In genomic region chr11:65095427-65095826, GRCh38 we compare ENCODE assay signal across 8 cellular contexts. TPM values are rescaled to one million over a fixed set of nuclear protein-coding genes. Genes with fewer than 3 reads are reported as not detected.
DNase-seq lines count a peak whose midpoint lies in the region; ATAC-seq and TF ChIP-seq lines count a peak whose summit lies in the region.

No MANE protein-coding gene starts in this region.

- CTCF ChIA-PET in HCT116 (lab: Charles Lee): interaction anchor here (0.6 to 1.7 kb wide), 2 partner anchors 15 to 250 kb away, joined by 3 to 14 read pairs; no protein-coding TSS in a partner anchor
- CTCF ChIA-PET in activated CD4-positive, alpha-beta memory T cell treated with anti-CD3 and anti-CD28 coated beads for 36 hours (lab: Charles Lee): interaction anchor here (0.8 to 13.1 kb wide), 3 partner anchors 16 to 69 kb away, joined by 3 to 122 read pairs (median 6); partner anchors contain the start of genes SNX15, TM7SF2 and ZNHIT2
- CTCF ChIA-PET in GM10248 (lab: Yijun Ruan, JAX): interaction anchor here (1.1 to 10.5 kb wide), 2 partner anchors 12 to 15 kb away, joined by 5 to 165 read pairs; partner anchors contain the start of genes CDCA5, TM7SF2 and ZFPL1

- peak overlapping the region; percentile 74 to 78 for H3K4me3 ChIP-seq in HCT116 (replicated peaks in 1 of 2; ENCODE audit: low read depth in 1 of 2, low read length in 2 of 2)
- H3K4me3 ChIP-seq in gastroesophageal sphincter: peak overlapping the region in 1 of 2 donors; percentile 93
- H3K4me3 ChIP-seq in skeletal muscle satellite cell (ENCODE audit: low read length): peak overlapping the region; percentile 77

- peak overlapping the region; percentile 97 for H3K27ac Mint-ChIP-seq in activated CD4-positive, alpha-beta memory T cell treated with anti-CD3 and anti-CD28 coated beads for 36 hours

- H3K4me3 Mint-ChIP-seq in activated CD4-positive, alpha-beta memory T cell treated with anti-CD3 and anti-CD28 coated beads for 36 hours: peak overlapping the region; percentile 93

- H3K36me3 ChIP-seq in HCT116 (ENCODE audit: control insufficient read depth in 1 of 2, insufficient read depth in 2 of 2, low read length in 2 of 2) (peaks cover 3 to 6% of the 10 kb centered on the region in 2 experiments; a peak in 2 of 4 replicates), gastroesophageal sphincter (peaks cover 0 to 26% of the 10 kb centered on the region in 2 donors), skeletal muscle satellite cell (ENCODE audit: insufficient read depth, low read length) (no peaks in the 10 kb centered on the region)

- no peak for TF ChIP-seq CTCF in HCT116 (IDR thresholded peaks at IDR 0.05 in 2 of 3, conservative IDR thresholded peaks at IDR 0.05 in 1 of 3; ENCODE audit: borderline replicate concordance in 1 of 3, insufficient read depth in 1 of 3, low read depth in 2 of 3, low read length in 2 of 3)
- no peak for TF ChIP-seq CTCF in gastroesophageal sphincter (IDR thresholded peaks at IDR 0.05)
- no peak for TF ChIP-seq CTCF in GM10248 (IDR thresholded peaks at IDR 0.05; ENCODE audit: control extremely low read depth, extremely low read depth, low read depth, missing control alignments)

- no peaks in the 10 kb centered on the region for H3K9me3 Mint-ChIP-seq in activated CD4-positive, alpha-beta memory T cell treated with anti-CD3 and anti-CD28 coated beads for 36 hours

- TF ChIP-seq EP300 in gastroesophageal sphincter (IDR thresholded peaks at IDR 0.05): no peak

- intact Hi-C loops in HCT116 (cut with micrococcal nuclease): loop anchor here (5.0 kb wide), 1 partner anchor 83 kb away; the partner anchor contains the start of gene ARL2
- intact Hi-C loops in activated CD4-positive, alpha-beta memory T cell treated with anti-CD3 and anti-CD28 coated beads for 36 hours (cut with micrococcal nuclease): no loop called here

- DNase-seq in HCT116 (ENCODE audit: low read depth, low spot score) (no peak), amygdala (lab: John Stamatoyannopoulos, UW) (no peak), GM10248 (ENCODE audit: extremely low spot score) (no peak)
- DNase-seq in activated CD4-positive, alpha-beta memory T cell treated with anti-CD3 and anti-CD28 coated beads for 36 hours: no peak

- H3K4me1 Mint-ChIP-seq in activated CD4-positive, alpha-beta memory T cell treated with anti-CD3 and anti-CD28 coated beads for 36 hours (ENCODE audit: low read depth): peaks cover 17% of the 10 kb centered on the region

- WGBS in gastroesophageal sphincter (ENCODE audit: low coverage in 1 of 2), 2 donors: 67 to 81% methylated on average over 4 to 11 of the region's 22 CpGs

- H3K4me2 ChIP-seq in HCT116 (ENCODE audit: low read length) (peak overlapping the region; percentile 88), skeletal muscle satellite cell (ENCODE audit: low read length) (peak overlapping the region; percentile 82)

- no peaks in the 10 kb centered on the region for H3K27me3 Mint-ChIP-seq in activated CD4-positive, alpha-beta memory T cell treated with anti-CD3 and anti-CD28 coated beads for 36 hours

- H3K27me3 ChIP-seq in HCT116 (ENCODE audit: insufficient read depth, low read length) (no peaks in the 10 kb centered on the region), gastroesophageal sphincter (no peaks in the 10 kb centered on the region), skeletal muscle satellite cell (ENCODE audit: control insufficient read depth, insufficient read depth, low read length) (no peaks in the 10 kb centered on the region)

- RAD21 ChIA-PET in HCT116 (lab: Charles Lee; ENCODE audit: low non-redundant PET in 1 of 2, low total read pairs in 2 of 2, uncharacterized antibody in 2 of 2, unreplicated experiment in 2 of 2): no interaction called here

- no peaks in the 10 kb centered on the region for H3K9me2 ChIP-seq in HCT116 (ENCODE audit: insufficient read depth)

- BruUV-seq in HCT116 (replicated peaks; lab: Mats Ljungman, UMichigan): no TSS peak

- TF ChIP-seq RAD21 in HCT116 (IDR thresholded peaks at IDR 0.05; ENCODE audit: low read depth): no peak

- H3K27ac ChIP-seq in HCT116 (ENCODE audit: low read depth, low read length) (peak overlapping the region; percentile 63), gastroesophageal sphincter (peak overlapping the region in 3 of 4 donors; percentile 88 to 95 (median 91))

- ATAC-seq in HCT116: no peak
- no peak for ATAC-seq in gastroesophageal sphincter
- no peak for ATAC-seq in HG02623 (IDR thresholded peaks at IDR 0.05; ENCODE audit: unreplicated experiment)
- no peak for ATAC-seq in GM18861 (IDR thresholded peaks at IDR 0.05; ENCODE audit: unreplicated experiment)

- H2AFZ ChIP-seq in HCT116 (ENCODE audit: low read depth, low read length, poor library complexity, severe bottlenecking): no peak overlapping the region

- POLR2A ChIA-PET in HCT116 (lab: Charles Lee) (interaction anchor here (1.0 to 3.2 kb wide), 2 partner anchors 15 to 16 kb away, joined by 3 to 21 read pairs; partner anchors contain the start of gene TM7SF2), GM10248 (lab: Yijun Ruan, JAX) (interaction anchor here (0.7 kb wide), 1 partner anchor 20 kb away, joined by 6 read pairs; no protein-coding TSS in a partner anchor)
- POLR2A ChIA-PET in activated CD4-positive, alpha-beta memory T cell treated with anti-CD3 and anti-CD28 coated beads for 36 hours (lab: Charles Lee): interaction anchor here (0.6 to 2.4 kb wide), 7 partner anchors 16 to 231 kb away, joined by 3 to 15 read pairs (median 6); partner anchors contain the start of genes ARL2, FAU, MRPL49 and TM7SF2

- TF ChIP-seq POLR2A in HCT116 (IDR thresholded peaks at IDR 0.05; ENCODE audit: borderline replicate concordance, extremely low read depth, insufficient read depth, insufficient read length) (no peak), gastroesophageal sphincter (IDR thresholded peaks at IDR 0.05) (no peak)

- peaks cover 18% of the 10 kb centered on the region for H3K79me2 ChIP-seq in HCT116 (ENCODE audit: insufficient read depth, low read length)

- no peaks in the 10 kb centered on the region for H3K9me3 ChIP-seq in HCT116 (ENCODE audit: control insufficient read depth in 1 of 2, insufficient read depth in 1 of 2, low read depth in 1 of 2, low read length in 2 of 2)
- no peaks in the 10 kb centered on the region for H3K9me3 ChIP-seq in gastroesophageal sphincter
- H3K9me3 ChIP-seq in skeletal muscle satellite cell (replicated peaks; ENCODE audit: low read length): no peaks in the 10 kb centered on the region

- H4K20me1 ChIP-seq in HCT116 (ENCODE audit: insufficient read depth): no peaks in the 10 kb centered on the region

- H3K36me3 Mint-ChIP-seq in activated CD4-positive, alpha-beta memory T cell treated with anti-CD3 and anti-CD28 coated beads for 36 hours: peaks cover 7% of the 10 kb centered on the region

- H3K4me1 ChIP-seq in HCT116 (ENCODE audit: control insufficient read depth in 1 of 2, insufficient read depth in 2 of 2, low read length in 2 of 2): peaks cover 3 to 12% of the 10 kb centered on the region in 2 experiments; a peak in 3 of 4 replicates
- peaks cover 0 to 26% (median 13%) of the 10 kb centered on the region in 3 donors for H3K4me1 ChIP-seq in gastroesophageal sphincter
- peaks cover 10% of the 10 kb centered on the region for H3K4me1 ChIP-seq in skeletal muscle satellite cell (ENCODE audit: control insufficient read depth, insufficient read depth, low read length)

- H3K9ac ChIP-seq in HCT116 (ENCODE audit: low read length): peak overlapping the region; percentile 77
- peak overlapping the region; percentile 87 for H3K9ac ChIP-seq in skeletal muscle satellite cell (ENCODE audit: low read depth, low read length)

TF ChIP-seq in HCT116, 20 proteins besides CTCF, POLR2A, EP300 and RAD21 (continues in another document):
- TF ChIP-seq ZFX (IDR thresholded peaks at IDR 0.05) (no peak), ELF1 (IDR thresholded peaks at IDR 0.05; ENCODE audit: borderline replicate concordance, low read depth) (no peak), CBX3 (IDR thresholded peaks at IDR 0.05; ENCODE audit: low read depth) (no peak), ATF3 (IDR thresholded peaks at IDR 0.05) (no peak), FOSL1 (IDR thresholded peaks at IDR 0.05; ENCODE audit: low read depth) (no peak), EZH2 (IDR thresholded peaks at IDR 0.05) (no peak)

RNA-seq across cellular contexts. Expression of gene VPS51, which starts 0.6 kb away (rescaled TPM):
- 89.5 TPM for total RNA-seq in HCT116 (2021; ENCODE audit: unreplicated experiment)
- polyA plus RNA-seq in HCT116 (2012): 94.6 and 117 TPM in 2 replicates
- 10 to 100 TPM; 97.1 to 99.2 TPM for total RNA-seq in activated CD4-positive, alpha-beta memory T cell treated with anti-CD3 and anti-CD28 coated beads for 36 hours
- total RNA-seq in gastroesophageal sphincter: 100 to 1,000 TPM; 374 to 526 (median 407) TPM
- total RNA-seq in skeletal muscle satellite cell (2012; rRNA removed): 121 and 137 TPM in 2 replicates

RNA-seq across cellular contexts. Expression of gene ZFPL1, which starts 11.4 kb away (rescaled TPM):
- 35.3 TPM for total RNA-seq in HCT116 (2021; ENCODE audit: unreplicated experiment)
- 49.3 and 53.1 TPM in 2 replicates for polyA plus RNA-seq in HCT116 (2012)
- total RNA-seq in activated CD4-positive, alpha-beta memory T cell treated with anti-CD3 and anti-CD28 coated beads for 36 hours: 10 to 100 TPM; 28.3 to 31.3 TPM
- total RNA-seq in gastroesophageal sphincter: 10 to 100 TPM; 26.3 to 43.9 (median 33.3) TPM
- 33.7 and 37.4 TPM in 2 replicates for total RNA-seq in skeletal muscle satellite cell (2012; rRNA removed)

RNA-seq across cellular contexts. Expression of gene CDCA5, which starts 11.6 kb away (rescaled TPM):
- total RNA-seq in HCT116 (2021; ENCODE audit: unreplicated experiment): 72.1 TPM
- 43.4 and 50.7 TPM in 2 replicates for polyA plus RNA-seq in HCT116 (2012)
- total RNA-seq in activated CD4-positive, alpha-beta memory T cell treated with anti-CD3 and anti-CD28 coated beads for 36 hours: 100 to 1,000 TPM; 111 to 112 TPM
- 1 to 10 TPM in 2 of 4 donors, under 1 TPM in 2; 0.78 to 1.7 (median 0.99) TPM for total RNA-seq in gastroesophageal sphincter
- 15.1 and 15.7 TPM in 2 replicates for total RNA-seq in skeletal muscle satellite cell (2012; rRNA removed)

RNA-seq across cellular contexts. Expression of gene TM7SF2, which starts 16.2 kb away (rescaled TPM):
- total RNA-seq in HCT116 (2021; ENCODE audit: unreplicated experiment) (52.9 TPM), gastroesophageal sphincter (10 to 100 TPM in 3 of 4 donors, 1 to 10 TPM in 1; 7.1 to 25.2 (median 18.3) TPM)
- polyA plus RNA-seq in HCT116 (2012): 38.9 and 41.5 TPM in 2 replicates
- 10 to 100 TPM; 19.2 to 21.0 TPM for total RNA-seq in activated CD4-positive, alpha-beta memory T cell treated with anti-CD3 and anti-CD28 coated beads for 36 hours
- 5.7 and 6.6 TPM in 2 replicates for total RNA-seq in skeletal muscle satellite cell (2012; rRNA removed)

RNA-seq across cellular contexts. Expression of gene ZNHIT2, which starts 22.1 kb away (rescaled TPM):
- total RNA-seq in HCT116 (2021; ENCODE audit: unreplicated experiment) (18.8 TPM), gastroesophageal sphincter (10 to 100 TPM; 13.6 to 19.1 (median 15.4) TPM)
- polyA plus RNA-seq in HCT116 (2012): 9.6 and 13.4 TPM in 2 replicates
- 1 to 10 TPM; 9.3 to 9.7 TPM for total RNA-seq in activated CD4-positive, alpha-beta memory T cell treated with anti-CD3 and anti-CD28 coated beads for 36 hours
- 17.7 and 18.3 TPM in 2 replicates for total RNA-seq in skeletal muscle satellite cell (2012; rRNA removed)

Comparison
In these comparisons a context has a peak if more than half of its experiments do, and no peak if none do; other contexts are left out.
1. RNA of gene CDCA5, which starts 11.6 kb away (total RNA-seq): 111 to 112 TPM in activated CD4-positive, alpha-beta memory T cell treated with anti-CD3 and anti-CD28 coated beads for 36 hours and 72.1 TPM in HCT116 (single experiment); 0.78 to 1.7 TPM in gastroesophageal sphincter; every median in the first group is over 10 times any median in the second.